8 cellular contexts compared by ENCODE assay signal in the genomic region with DNA sequence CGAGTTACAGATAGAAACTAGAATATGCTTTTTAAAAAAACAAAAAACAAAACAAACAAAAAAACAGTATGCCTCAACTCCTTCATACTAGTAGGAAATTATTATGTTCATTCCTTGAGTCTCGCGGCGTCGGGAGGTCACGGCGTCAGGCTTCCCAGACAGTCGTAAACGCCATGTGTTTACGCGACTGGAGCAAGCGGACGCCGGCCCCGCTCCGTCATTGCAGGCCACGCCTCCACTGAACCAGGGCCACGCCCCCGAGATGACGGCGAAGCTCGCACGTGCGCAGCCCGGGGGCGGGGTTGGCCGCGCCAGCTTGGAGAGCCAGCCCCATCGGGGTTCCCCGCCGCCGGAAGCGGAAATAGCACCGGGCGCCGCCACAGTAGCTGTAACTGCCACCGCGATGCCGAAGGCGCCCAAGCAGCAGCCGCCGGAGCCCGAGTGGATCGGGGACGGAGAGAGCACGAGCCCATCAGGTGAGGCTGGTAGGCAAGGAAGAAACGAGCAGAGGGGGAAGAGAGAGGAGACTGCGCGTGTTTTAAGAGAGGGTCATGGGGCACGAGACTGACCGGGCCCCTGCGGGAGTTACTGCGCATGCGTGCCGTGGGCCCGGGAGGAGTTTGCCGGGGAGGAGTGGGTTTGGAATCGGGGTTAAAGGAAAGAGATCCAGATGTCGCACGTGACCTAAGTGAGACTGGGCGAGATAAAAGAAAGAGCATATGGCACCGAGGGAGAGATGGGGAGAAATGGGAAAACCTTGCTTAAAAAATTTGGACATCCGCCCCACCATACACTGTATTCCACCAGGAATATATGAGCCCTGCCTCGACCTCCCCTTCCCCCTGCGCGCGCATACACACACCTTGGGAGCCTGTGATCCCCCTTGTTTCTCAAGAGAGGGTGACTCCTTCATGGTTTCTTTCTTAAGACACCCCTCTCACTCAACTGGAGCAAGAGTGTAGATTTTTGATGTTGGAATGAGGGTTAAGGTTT. TPM values are rescaled to one million over a fixed set of nuclear protein-coding genes. Genes with fewer than 3 reads are reported as not detected.
A peak's percentile ranks its signal among the peaks of the same experiment; 100 is the strongest.
DNase-seq lines count a peak whose midpoint lies in the region; ATAC-seq and TF ChIP-seq lines count a peak whose summit lies in the region.

Gene ABCF1 (plus strand): TSS at position 358 of the 993 bp plus-strand sequence. CDS start 46 bp downstream, at position 404.

- DNase-seq in NCI-H1694 treated with DMSO at 0.1 percent for 48 hours (lab: John Stamatoyannopoulos, UW) (peak; percentile 87), T-helper 17 cell (peak; percentile 100), amygdala (lab: John Stamatoyannopoulos, UW) (peak; percentile 51 to 100 (median 95)), left cardiac atrium (peak; percentile 99), progenitor cell of endocrine pancreas (ENCODE audit: low spot score, unreplicated experiment) (peak; percentile 98), ureter (ENCODE audit: low spot score) (peak; percentile 98)

- no peak for TF ChIP-seq CTCF in progenitor cell of endocrine pancreas (IDR thresholded peaks at IDR 0.05; ENCODE audit: unreplicated experiment)

- H3K9me3 Mint-ChIP-seq in progenitor cell of endocrine pancreas (ENCODE audit: low read depth) = no peaks in the 10 kb centered on the region

- ATAC-seq in HG02885 (IDR thresholded peaks at IDR 0.05; ENCODE audit: poor library complexity, unreplicated experiment) (peak; percentile 95), T-helper 17 cell (peak; percentile 93), left cardiac atrium (peak; percentile 99 to 100)

- peaks cover 59% of the 10 kb centered on the region for H3K4me1 Mint-ChIP-seq in T-helper 17 cell
- peaks cover 36% of the 10 kb centered on the region for H3K4me1 Mint-ChIP-seq in progenitor cell of endocrine pancreas (ENCODE audit: low read depth)

- H3K27ac Mint-ChIP-seq in T-helper 17 cell (peak within 1 kb of the TSS; percentile 100), progenitor cell of endocrine pancreas (peak within 1 kb of the TSS; percentile 99)

- peak; percentile 95 for TF ChIP-seq POLR2A in GM15510 (IDR thresholded peaks at IDR 0.05; ENCODE audit: borderline replicate concordance, extremely low read depth, insufficient read length)

- H3K4me3 Mint-ChIP-seq in T-helper 17 cell (peak within 1 kb of the TSS; percentile 100), progenitor cell of endocrine pancreas (ENCODE audit: low read depth) (peak within 1 kb of the TSS; percentile 89)

- no peaks in the 10 kb centered on the region for H3K9me3 ChIP-seq in T-helper 17 cell (ENCODE audit: control insufficient read depth, low read length, poor library complexity, severe bottlenecking)

- intact Hi-C loops in left cardiac atrium (cut with DNase I) = no loop called here

- H3K27me3 Mint-ChIP-seq in T-helper 17 cell (no peaks in the 10 kb centered on the region), progenitor cell of endocrine pancreas (peaks cover 5% of the 10 kb centered on the region)

- H3K36me3 Mint-ChIP-seq in T-helper 17 cell (ENCODE audit: low read depth) (peaks cover 11% of the 10 kb centered on the region), progenitor cell of endocrine pancreas (ENCODE audit: insufficient read depth) (no peaks in the 10 kb centered on the region)

RNA-seq across cellular contexts. Expression of gene ABCF1, which starts in this region (rescaled TPM):
- 100 to 1,000 TPM in 1 of 2 donors, 10 to 100 TPM in 1; 97.4 to 106 TPM for total RNA-seq in T-helper 17 cell
- total RNA-seq in left cardiac atrium = 10 to 100 TPM; 30.7 to 45.9 TPM
- total RNA-seq in progenitor cell of endocrine pancreas = 72.0 and 78.7 TPM in 2 replicates
- total RNA-seq in ureter = 63.9 TPM

Comparison
In these comparisons a context has a peak if more than half of its experiments do, and no peak if none do; other contexts are left out.
1. Peak in every context shown above with its lines: DNase-seq and ATAC-seq.